8 cellular contexts compared by ENCODE assay signal in the genomic region with DNA sequence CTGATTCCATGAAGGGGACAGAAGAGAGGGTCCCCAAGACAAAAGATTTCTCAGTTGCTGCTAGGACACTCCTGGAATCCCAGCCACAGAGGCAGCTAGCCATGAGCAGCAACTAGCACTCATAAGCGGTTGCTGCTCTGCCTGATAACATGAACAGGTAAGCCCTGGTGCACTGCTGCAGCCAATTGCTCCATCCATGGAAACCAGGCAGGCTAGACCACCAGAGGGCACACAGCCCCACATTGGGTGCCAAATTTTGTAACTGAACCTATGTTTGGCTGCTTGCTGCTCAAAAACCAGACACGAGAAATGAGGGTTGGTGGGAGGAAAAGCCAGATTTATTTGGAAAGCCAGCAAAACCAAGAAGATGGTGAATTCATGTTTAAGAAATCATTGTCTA. TPM values are rescaled to one million over a fixed set of nuclear protein-coding genes. Genes with fewer than 3 reads are reported as not detected.
DNase-seq lines count a peak whose midpoint lies in the region; ATAC-seq and TF ChIP-seq lines count a peak whose summit lies in the region.

No MANE protein-coding gene starts in this region.

- H3K27ac Mint-ChIP-seq in activated CD8-positive, alpha-beta memory T cell treated with anti-CD3 and anti-CD28 coated beads, Interleukin-2, amount 10 ng/mL, durations not matched to agents 7 days and 5 days: no peak overlapping the region

- H3K27ac ChIP-seq in OCI-LY7 (ENCODE audit: low read depth, low read length, poor library complexity, severe bottlenecking): no peak overlapping the region

- no peaks in the 10 kb centered on the region for H3K9me3 ChIP-seq in OCI-LY7 (ENCODE audit: low read length)

- DNase-seq in activated CD8-positive, alpha-beta memory T cell treated with anti-CD3 and anti-CD28 coated beads, Interleukin-2, amount 10 ng/mL, durations not matched to agents 7 days and 5 days: peak; percentile 47
- no peak for DNase-seq in activated CD8-positive, alpha-beta memory T cell treated with anti-CD3 and anti-CD28 coated beads for 24 hours
- DNase-seq in OCI-LY7 (ENCODE audit: low spot score): peak; percentile 48
- peak; percentile 26 for DNase-seq in cerebellar cortex (ENCODE audit: low spot score)
- DNase-seq in stimulated activated CD8-positive, alpha-beta memory T cell treated with anti-CD3 and anti-CD28 coated beads, Interleukin-4, amount 100 ng/mL, for 24 hours (ENCODE audit: low read depth): peak; percentile 5
- no peak for DNase-seq in T-helper 1 cell
- no peak for DNase-seq in sciatic nerve (ENCODE audit: low spot score)

- H3K4me2 ChIP-seq in OCI-LY7 (ENCODE audit: low read length): no peak overlapping the region

- peak; percentile 68 for TF ChIP-seq CTCF in OCI-LY7 (conservative IDR thresholded peaks at IDR 0.05; ENCODE audit: low read length)

- no peaks in the 10 kb centered on the region for H4K20me1 ChIP-seq in OCI-LY7 (ENCODE audit: insufficient read depth, low read length)

- intact Hi-C loops in OCI-LY7 (cut with micrococcal nuclease; ENCODE audit: unreplicated experiment): no loop called here
- intact Hi-C loops in sciatic nerve (cut with DNase I): no loop called here

- BruUV-seq in OCI-LY7 (replicated peaks; lab: Mats Ljungman, UMichigan): no TSS peak

- no peaks in the 10 kb centered on the region for H3K79me2 ChIP-seq in OCI-LY7 (ENCODE audit: insufficient read depth, low read depth, low read length)

- H2AFZ ChIP-seq in OCI-LY7 (ENCODE audit: low read length): no peak overlapping the region

- H3K9me3 Mint-ChIP-seq in activated CD8-positive, alpha-beta memory T cell treated with anti-CD3 and anti-CD28 coated beads, Interleukin-2, amount 10 ng/mL, durations not matched to agents 7 days and 5 days (ENCODE audit: low read depth): peaks cover 2% of the 10 kb centered on the region

- POLR2A ChIA-PET in OCI-LY7 (lab: Charles Lee): interaction anchor here (0.5 kb wide), 1 partner anchor 18 kb away, joined by 3 read pairs; no protein-coding TSS in a partner anchor

- no peak for ATAC-seq in activated CD8-positive, alpha-beta memory T cell treated with anti-CD3 and anti-CD28 coated beads, Interleukin-2, amount 10 ng/mL, durations not matched to agents 7 days and 5 days
- ATAC-seq in sciatic nerve (no peak), HG03469 (IDR thresholded peaks at IDR 0.05; ENCODE audit: unreplicated experiment) (no peak)

- no peaks in the 10 kb centered on the region for H3K4me1 Mint-ChIP-seq in activated CD8-positive, alpha-beta memory T cell treated with anti-CD3 and anti-CD28 coated beads, Interleukin-2, amount 10 ng/mL, durations not matched to agents 7 days and 5 days

- H3K4me3 Mint-ChIP-seq in activated CD8-positive, alpha-beta memory T cell treated with anti-CD3 and anti-CD28 coated beads, Interleukin-2, amount 10 ng/mL, durations not matched to agents 7 days and 5 days: no peak overlapping the region

- H3K4me1 ChIP-seq in OCI-LY7 (ENCODE audit: insufficient read depth, low read length, poor library complexity, severe bottlenecking): no peaks in the 10 kb centered on the region

- no peak overlapping the region for H3K4me3 ChIP-seq in OCI-LY7 (ENCODE audit: low read depth, low read length, poor library complexity, severe bottlenecking)

- CTCF ChIA-PET in activated CD8-positive, alpha-beta memory T cell treated with anti-CD3 and anti-CD28 coated beads, Interleukin-2, amount 10 ng/mL, durations not matched to agents 7 days and 5 days (lab: Charles Lee): interaction anchor here (0.8 to 1.7 kb wide), 2 partner anchors 9 to 23 kb away, joined by 3 to 4 read pairs; no protein-coding TSS in a partner anchor
- CTCF ChIA-PET in OCI-LY7 (lab: Charles Lee; ENCODE audit: unreplicated experiment): no interaction called here

- H3K36me3 ChIP-seq in OCI-LY7 (ENCODE audit: insufficient read depth, low read length): no peaks in the 10 kb centered on the region

- no peaks in the 10 kb centered on the region for H3K36me3 Mint-ChIP-seq in activated CD8-positive, alpha-beta memory T cell treated with anti-CD3 and anti-CD28 coated beads, Interleukin-2, amount 10 ng/mL, durations not matched to agents 7 days and 5 days

- peaks cover 47% of the 10 kb centered on the region for H3K27me3 Mint-ChIP-seq in activated CD8-positive, alpha-beta memory T cell treated with anti-CD3 and anti-CD28 coated beads, Interleukin-2, amount 10 ng/mL, durations not matched to agents 7 days and 5 days

- H3K9me2 ChIP-seq in OCI-LY7 (ENCODE audit: insufficient read depth, low read length): no peaks in the 10 kb centered on the region

RNA-seq across cellular contexts. Expression of gene QSER1, which starts 21.9 kb away (rescaled TPM):
- 10 to 100 TPM in 1 of 2 experiments, 1 to 10 TPM in 1; 8.0 to 11.6 TPM for total RNA-seq in activated CD8-positive, alpha-beta memory T cell treated with anti-CD3 and anti-CD28 coated beads, Interleukin-2, amount 10 ng/mL, durations not matched to agents 7 days and 5 days
- total RNA-seq in OCI-LY7 (2014; rRNA removed; shearing (Covaris generic)): 30.6 and 32.3 TPM in 2 replicates
- 46.3 and 52.5 TPM in 2 replicates for total RNA-seq in OCI-LY7 (2022)
- 50.7 TPM for total RNA-seq in sciatic nerve

RNA-seq across cellular contexts. Expression of gene PRRG4, which starts 40.9 kb away (rescaled TPM):
- total RNA-seq in activated CD8-positive, alpha-beta memory T cell treated with anti-CD3 and anti-CD28 coated beads, Interleukin-2, amount 10 ng/mL, durations not matched to agents 7 days and 5 days: 1 to 10 TPM in 1 of 2 experiments, under 1 TPM in 1; 0.55 to 1.9 TPM
- not detected in 2 replicates for total RNA-seq in OCI-LY7 (2014; rRNA removed; shearing (Covaris generic))
- total RNA-seq in OCI-LY7 (2022) (not detected in 2 replicates), sciatic nerve (22.9 TPM)

Comparison
In these comparisons a context has a peak if more than half of its experiments do, and no peak if none do; other contexts are left out.
1. DNase-seq: peak in activated CD8-positive, alpha-beta memory T cell treated with anti-CD3 and anti-CD28 coated beads, Interleukin-2, amount 10 ng/mL, durations not matched to agents 7 days and 5 days (single experiment), OCI-LY7 (single experiment), cerebellar cortex (single experiment) and stimulated activated CD8-positive, alpha-beta memory T cell treated with anti-CD3 and anti-CD28 coated beads, Interleukin-4, amount 100 ng/mL, for 24 hours (single experiment); none in activated CD8-positive, alpha-beta memory T cell treated with anti-CD3 and anti-CD28 coated beads for 24 hours (single experiment), T-helper 1 cell (0 of 5) and sciatic nerve (single experiment).